In the genomic region with DNA sequence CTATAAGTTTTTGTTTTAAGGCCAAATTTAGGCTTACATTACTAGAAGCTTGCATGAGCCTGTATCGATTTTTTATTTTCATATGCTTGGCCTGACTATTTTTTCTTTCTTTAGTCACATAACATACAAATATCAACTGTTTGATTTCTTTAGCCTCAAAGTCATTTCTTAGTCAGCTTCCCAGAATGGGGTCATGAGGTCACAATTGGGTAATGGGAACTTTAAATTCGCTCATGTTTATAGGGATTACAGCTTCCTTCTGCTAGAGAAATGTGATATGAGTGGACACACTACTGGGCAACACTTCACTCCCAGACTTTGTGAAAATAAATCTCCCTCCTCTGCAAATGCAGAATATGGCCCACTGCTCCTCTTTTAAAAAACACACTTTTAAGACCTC, we compare ENCODE assay signal across 10 cellular contexts. TPM values are rescaled to one million over a fixed set of nuclear protein-coding genes. Genes with fewer than 3 reads are reported as not detected.
DNase-seq lines count a peak whose midpoint lies in the region; ATAC-seq and TF ChIP-seq lines count a peak whose summit lies in the region.
"Had no signal": no experiment of that assay in that cellular context is flagged by ENCODE, and none has a peak within 500 bp of the region (broad histone marks: within the 10 kb centered on the region; RNA-seq: fewer than 3 reads in every experiment).

No MANE protein-coding gene starts in this region.

- no peak for TF ChIP-seq CTCF in coronary artery (IDR thresholded peaks at IDR 0.05)

- H3K9me3 Mint-ChIP-seq in activated naive CD8-positive, alpha-beta T cell treated with anti-CD3 and anti-CD28 coated beads, Interleukin-2, amount 10 ng/mL, durations not matched to agents 7 days and 5 days = no peaks in the 10 kb centered on the region
- H3K9me3 Mint-ChIP-seq in natural killer cell treated with Interleukin-12 subunit alpha and Interleukin-12 subunit beta and Interleukin-15 and Interleukin-18, amount 100 ng/mL, for 72 hours = no peaks in the 10 kb centered on the region

- H3K27ac Mint-ChIP-seq in activated naive CD8-positive, alpha-beta T cell treated with anti-CD3 and anti-CD28 coated beads, Interleukin-2, amount 10 ng/mL, durations not matched to agents 7 days and 5 days = peak overlapping the region; percentile 91
- peak overlapping the region; percentile 84 for H3K27ac Mint-ChIP-seq in natural killer cell treated with Interleukin-12 subunit alpha and Interleukin-12 subunit beta and Interleukin-15 and Interleukin-18, amount 100 ng/mL, for 72 hours

- peaks cover 11% of the 10 kb centered on the region for H3K36me3 Mint-ChIP-seq in activated naive CD8-positive, alpha-beta T cell treated with anti-CD3 and anti-CD28 coated beads, Interleukin-2, amount 10 ng/mL, durations not matched to agents 7 days and 5 days
- no peaks in the 10 kb centered on the region for H3K36me3 Mint-ChIP-seq in natural killer cell treated with Interleukin-12 subunit alpha and Interleukin-12 subunit beta and Interleukin-15 and Interleukin-18, amount 100 ng/mL, for 72 hours

- POLR2A ChIA-PET in activated naive CD8-positive, alpha-beta T cell treated with anti-CD3 and anti-CD28 coated beads, Interleukin-2, amount 10 ng/mL, durations not matched to agents 7 days and 5 days (lab: Charles Lee) = interaction anchor here (0.6 to 3.3 kb wide), 8 partner anchors 8 to 495 kb away, joined by 3 to 14 read pairs (median 8); a partner anchor contains a TSS

- peaks cover 64% of the 10 kb centered on the region for H3K4me1 Mint-ChIP-seq in activated naive CD8-positive, alpha-beta T cell treated with anti-CD3 and anti-CD28 coated beads, Interleukin-2, amount 10 ng/mL, durations not matched to agents 7 days and 5 days
- peaks cover 61 to 66% of the 10 kb centered on the region in 2 donors for H3K4me1 Mint-ChIP-seq in natural killer cell treated with Interleukin-12 subunit alpha and Interleukin-12 subunit beta and Interleukin-15 and Interleukin-18, amount 100 ng/mL, for 72 hours (ENCODE audit: low read depth in 2 of 2)

- no peak overlapping the region for H3K4me3 ChIP-seq in coronary artery

- no peaks in the 10 kb centered on the region for H3K27me3 Mint-ChIP-seq in activated naive CD8-positive, alpha-beta T cell treated with anti-CD3 and anti-CD28 coated beads, Interleukin-2, amount 10 ng/mL, durations not matched to agents 7 days and 5 days
- no peaks in the 10 kb centered on the region for H3K27me3 Mint-ChIP-seq in natural killer cell treated with Interleukin-12 subunit alpha and Interleukin-12 subunit beta and Interleukin-15 and Interleukin-18, amount 100 ng/mL, for 72 hours

- no peak overlapping the region for H3K27ac ChIP-seq in coronary artery
- H3K27ac ChIP-seq: parathyroid adenoma had no signal

- peak overlapping the region; percentile 73 for H3K4me3 Mint-ChIP-seq in activated naive CD8-positive, alpha-beta T cell treated with anti-CD3 and anti-CD28 coated beads, Interleukin-2, amount 10 ng/mL, durations not matched to agents 7 days and 5 days
- H3K4me3 Mint-ChIP-seq in natural killer cell treated with Interleukin-12 subunit alpha and Interleukin-12 subunit beta and Interleukin-15 and Interleukin-18, amount 100 ng/mL, for 72 hours = peak overlapping the region; percentile 86

- DNase-seq in activated naive CD8-positive, alpha-beta T cell treated with anti-CD3 and anti-CD28 coated beads, Interleukin-2, amount 10 ng/mL, durations not matched to agents 7 days and 5 days = no peak
- no peak for DNase-seq in natural killer cell treated with Interleukin-12 subunit alpha and Interleukin-12 subunit beta and Interleukin-15 and Interleukin-18, amount 100 ng/mL, for 72 hours (ENCODE audit: low spot score)
- DNase-seq in NCI-H345 (lab: John Stamatoyannopoulos, UW) (no peak), GM19240 (ENCODE audit: insufficient read length, low spot score) (no peak), coronary artery (ENCODE audit: low spot score) (no peak)
- DNase-seq: KG1 had no signal

- ATAC-seq in GM18858 (IDR thresholded peaks at IDR 0.05; ENCODE audit: unreplicated experiment) (peak; percentile 1), HG03196 (IDR thresholded peaks at IDR 0.05; ENCODE audit: unreplicated experiment) (peak; percentile 4)
- no peak for ATAC-seq in activated naive CD8-positive, alpha-beta T cell treated with anti-CD3 and anti-CD28 coated beads, Interleukin-2, amount 10 ng/mL, durations not matched to agents 7 days and 5 days (ENCODE audit: low read depth)
- peak; percentile 20 to 43 for ATAC-seq in natural killer cell treated with Interleukin-12 subunit alpha and Interleukin-12 subunit beta and Interleukin-15 and Interleukin-18, amount 100 ng/mL, for 72 hours
- ATAC-seq: HCT116 had no signal

RNA-seq across cellular contexts. Expression of a gene that starts 9.1 kb away (rescaled TPM):
- 10 to 100 TPM; 50.9 to 59.9 TPM for total RNA-seq in activated naive CD8-positive, alpha-beta T cell treated with anti-CD3 and anti-CD28 coated beads, Interleukin-2, amount 10 ng/mL, durations not matched to agents 7 days and 5 days
- total RNA-seq in natural killer cell treated with Interleukin-12 subunit alpha and Interleukin-12 subunit beta and Interleukin-15 and Interleukin-18, amount 100 ng/mL, for 72 hours = 10 to 100 TPM; 35.9 to 38.0 TPM
